8 cellular contexts compared by ENCODE assay signal in genomic region chr11:2268911-2269600, GRCh38. TPM values are rescaled to one million over a fixed set of nuclear protein-coding genes. Genes with fewer than 3 reads are reported as not detected.
DNase-seq lines count a peak whose midpoint lies in the region; ATAC-seq and TF ChIP-seq lines count a peak whose summit lies in the region.

No MANE protein-coding gene starts in this region.

- no peaks in the 10 kb centered on the region for H3K36me3 ChIP-seq in BE2C

- intact Hi-C loops in dorsolateral prefrontal cortex (cut with DNase I) = no loop called here

- H3K27ac ChIP-seq in dorsolateral prefrontal cortex = peak overlapping the region in 4 of 59 donors; percentile 15 to 41 (median 34)

- H3K4me3 ChIP-seq in dorsolateral prefrontal cortex = peak overlapping the region in 43 of 59 donors; percentile 7 to 55 (median 33)
- H3K4me3 ChIP-seq in BE2C (ENCODE audit: low read depth, low read length) = no peak overlapping the region

- no peaks in the 10 kb centered on the region for H3K4me1 ChIP-seq in BE2C

- H3K27ac Mint-ChIP-seq in mesothelial cell of epicardium = no peak overlapping the region

- peak overlapping the region; percentile 57 for H3K4me3 Mint-ChIP-seq in mesothelial cell of epicardium

- peak; percentile 66 for DNase-seq in SIG-M5 treated with dmso at 0.1 percent for 504 hours (lab: John Stamatoyannopoulos, UW; ENCODE audit: unreplicated experiment)
- no peak for DNase-seq in SIG-M5 (lab: John Stamatoyannopoulos, UW)
- peak; percentile 82 to 91 for DNase-seq in activated CD4-positive, alpha-beta T cell treated with anti-CD3 and anti-CD28 coated beads for 4 hours
- DNase-seq in dorsolateral prefrontal cortex = peak in 3 of 10 donors; percentile 26 to 45 (median 40)
- DNase-seq in mesothelial cell of epicardium (ENCODE audit: low spot score in 2 of 2, unreplicated experiment in 2 of 2) = peak in 1 of 2 experiments; percentile 46
- peak; percentile 76 to 81 for DNase-seq in stimulated activated CD8-positive, alpha-beta memory T cell treated with anti-CD3 and anti-CD28 coated beads, Interleukin-2, amount 100 ng/mL, for 48 hours (ENCODE audit: low read depth in 2 of 2)
- DNase-seq in BE2C = no peak

- ATAC-seq in GM18907 (IDR thresholded peaks at IDR 0.05; ENCODE audit: unreplicated experiment) = no peak

- no peaks in the 10 kb centered on the region for H3K9me3 Mint-ChIP-seq in mesothelial cell of epicardium

- no peaks in the 10 kb centered on the region for H3K9me3 ChIP-seq in BE2C

- TF ChIP-seq CTCF in dorsolateral prefrontal cortex (IDR thresholded peaks at IDR 0.05 in 54 of 56, conservative IDR thresholded peaks at IDR 0.05 in 2 of 56; ENCODE audit: low read depth in 1 of 56, partially characterized antibody in 56 of 56) (no peak), mesothelial cell of epicardium (IDR thresholded peaks at IDR 0.05; ENCODE audit: unreplicated experiment) (no peak), BE2C (IDR thresholded peaks at IDR 0.05; ENCODE audit: low read depth, low read length) (no peak)

- peaks cover 8% of the 10 kb centered on the region for H3K4me1 Mint-ChIP-seq in mesothelial cell of epicardium

- peaks cover 81% of the 10 kb centered on the region for H3K27me3 Mint-ChIP-seq in mesothelial cell of epicardium (ENCODE audit: low read depth)

- no peaks in the 10 kb centered on the region for H3K36me3 Mint-ChIP-seq in mesothelial cell of epicardium

- H3K27me3 ChIP-seq in dorsolateral prefrontal cortex (peaks cover 0 to 57% (median 45%) of the 10 kb centered on the region in 45 donors), BE2C (peaks cover 26% of the 10 kb centered on the region)

RNA-seq across cellular contexts. Expression of gene ASCL2, which starts 1.3 kb away (rescaled TPM):
- total RNA-seq in dorsolateral prefrontal cortex (1 to 10 TPM in 8 of 120 experiments, under 1 TPM in 87, not detected in 25; 0.21 to 1.7 (median 0.52) TPM), mesothelial cell of epicardium (0.36 to 0.58 TPM (median 0.49 TPM) in 3 replicates)
- not detected for polyA plus RNA-seq in BE2C (2012; ENCODE audit: insufficient read depth, insufficient read length, low read depth)

RNA-seq across cellular contexts. Expression of gene C11orf21, which starts 32.7 kb away (rescaled TPM):
- total RNA-seq in dorsolateral prefrontal cortex (1 to 10 TPM in 50 of 120 experiments, under 1 TPM in 68, not detected in 2; 0.21 to 4.0 (median 0.86) TPM), mesothelial cell of epicardium (0.25 to 0.29 TPM (median 0.27 TPM) in 3 replicates)
- polyA plus RNA-seq in BE2C (2012; ENCODE audit: insufficient read depth, insufficient read length, low read depth) = not detected

RNA-seq across cellular contexts. Expression of gene TSPAN32, which starts 32.8 kb away (rescaled TPM):
- total RNA-seq in dorsolateral prefrontal cortex = 1 to 10 TPM in 26 of 120 experiments, under 1 TPM in 50, not detected in 44; 0.15 to 3.1 (median 0.73) TPM
- 0.94 to 1.8 TPM (median 1.2 TPM) in 3 replicates for total RNA-seq in mesothelial cell of epicardium
- 3.5 TPM for polyA plus RNA-seq in BE2C (2012; ENCODE audit: insufficient read depth, insufficient read length, low read depth)

Comparison
In these comparisons a context has a peak if more than half of its experiments do, and no peak if none do; other contexts are left out.
1. DNase-seq: peak in SIG-M5 treated with dmso at 0.1 percent for 504 hours (single experiment), activated CD4-positive, alpha-beta T cell treated with anti-CD3 and anti-CD28 coated beads for 4 hours (2 of 2) and stimulated activated CD8-positive, alpha-beta memory T cell treated with anti-CD3 and anti-CD28 coated beads, Interleukin-2, amount 100 ng/mL, for 48 hours (2 of 2); none in SIG-M5 (single experiment) and BE2C (single experiment).